ENCODE assay signal across 8 cellular contexts in the genomic region with DNA sequence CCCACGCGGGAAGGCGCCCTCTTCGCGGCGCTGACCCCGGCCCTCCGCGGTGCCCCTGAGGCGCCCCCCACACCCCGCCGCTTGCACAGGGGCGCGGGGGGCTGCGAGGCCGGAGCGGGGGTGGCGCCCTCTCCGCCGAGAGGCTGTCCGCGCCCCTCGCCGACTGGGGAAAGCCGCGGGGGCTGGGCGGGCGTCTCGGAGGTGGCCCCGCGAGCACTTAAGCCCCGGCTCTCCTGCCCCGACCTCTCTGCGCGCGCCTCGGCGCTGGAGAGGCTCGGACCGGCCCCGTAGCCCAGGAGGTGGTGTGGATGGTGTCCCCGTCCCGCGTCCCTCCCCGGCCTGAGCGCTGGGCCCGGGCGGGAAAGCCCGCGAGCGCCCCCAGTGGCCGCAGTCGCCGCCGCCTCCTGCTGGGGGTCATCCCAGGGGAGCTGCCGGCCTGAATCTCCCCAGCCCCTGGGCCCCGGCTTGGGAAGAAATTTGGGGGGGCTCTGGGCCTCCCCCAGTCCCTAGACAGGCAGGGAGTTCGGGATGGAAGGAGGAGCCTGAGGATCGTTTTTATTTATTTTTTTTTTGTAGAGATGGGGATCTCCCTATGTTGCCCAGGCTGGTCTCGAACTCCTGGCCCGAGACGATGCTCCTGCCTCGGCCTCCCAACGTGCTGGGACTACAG. TPM values are rescaled to one million over a fixed set of nuclear protein-coding genes. Genes with fewer than 3 reads are reported as not detected.
A peak's percentile ranks its signal among the peaks of the same experiment; 100 is the strongest.
DNase-seq lines count a peak whose midpoint lies in the region; ATAC-seq and TF ChIP-seq lines count a peak whose summit lies in the region.

No MANE protein-coding gene starts in this region.

- ATAC-seq in activated naive CD8-positive, alpha-beta T cell treated with anti-CD3 and anti-CD28 coated beads, Interleukin-2, amount 50 U/mL, for 24 hours, result peak; percentile 51
- ATAC-seq in psoas muscle (peak; percentile 55 to 77 (median 66)), HG02884 (IDR thresholded peaks at IDR 0.05; ENCODE audit: unreplicated experiment) (no peak)

- intact Hi-C loops in CD4-positive, alpha-beta memory T cell (cut with micrococcal nuclease), result loop anchor here (1.0 kb wide), 1 partner anchor 12 kb away; a partner anchor contains a TSS
- intact Hi-C loops in left ventricle myocardium inferior (cut with micrococcal nuclease), result no loop called here
- intact Hi-C loops in psoas muscle (cut with DNase I), result no loop called here

- POLR2A ChIA-PET in CD4-positive, alpha-beta memory T cell (lab: Charles Lee; ENCODE audit: partially characterized antibody), result interaction anchor here (0.7 to 2.1 kb wide), 3 partner anchors 12 to 22 kb away, joined by 3 to 16 read pairs (median 8); a partner anchor contains a TSS

- H3K27me3 ChIP-seq in CD4-positive, alpha-beta memory T cell (ENCODE audit: insufficient read depth, low read length), result peaks cover 47% of the 10 kb centered on the region
- no peaks in the 10 kb centered on the region for H3K27me3 ChIP-seq in HAP-1 (ENCODE audit: low read depth)
- H3K27me3 ChIP-seq in left ventricle myocardium inferior (ENCODE audit: low read depth), result no peaks in the 10 kb centered on the region
- peaks cover 0 to 11% (median 0%) of the 10 kb centered on the region in 3 donors for H3K27me3 ChIP-seq in psoas muscle (ENCODE audit: insufficient read depth in 3 of 3, low read length in 2 of 3)

- H3K9ac ChIP-seq in SK-N-MC (ENCODE audit: insufficient read length), result peak overlapping the region; percentile 99

- H3K4me3 ChIP-seq in CD4-positive, alpha-beta memory T cell (ENCODE audit: low read length in 2 of 2), result peak overlapping the region in 1 of 2 donors; percentile 44
- peak overlapping the region; percentile 87 for H3K4me3 ChIP-seq in HAP-1
- peak overlapping the region; percentile 98 for H3K4me3 ChIP-seq in SK-N-MC
- peak overlapping the region; percentile 77 for H3K4me3 ChIP-seq in left ventricle myocardium inferior
- H3K4me3 ChIP-seq in psoas muscle, result peak overlapping the region; percentile 81

- H3K4me1 ChIP-seq in CD4-positive, alpha-beta memory T cell (ENCODE audit: insufficient read depth, low read length), result peaks cover 32% of the 10 kb centered on the region
- H3K4me1 ChIP-seq in HAP-1 (peaks cover 8% of the 10 kb centered on the region), left ventricle myocardium inferior (peaks cover 70% of the 10 kb centered on the region), psoas muscle (peaks cover 11% of the 10 kb centered on the region)

- H3K9me3 ChIP-seq in CD4-positive, alpha-beta memory T cell (ENCODE audit: control insufficient read depth in 1 of 2, low read length in 2 of 2), result no peaks in the 10 kb centered on the region
- H3K9me3 ChIP-seq in HAP-1, result no peaks in the 10 kb centered on the region
- no peaks in the 10 kb centered on the region for H3K9me3 ChIP-seq in SK-N-MC (ENCODE audit: low read depth, low read length)
- H3K9me3 ChIP-seq in left ventricle myocardium inferior (replicated peaks), result no peaks in the 10 kb centered on the region
- no peaks in the 10 kb centered on the region for H3K9me3 ChIP-seq in psoas muscle

- peaks cover 8 to 17% (median 10%) of the 10 kb centered on the region in 4 donors for H3K4me1 Mint-ChIP-seq in CD4-positive, alpha-beta memory T cell
- H3K4me1 Mint-ChIP-seq in activated naive CD8-positive, alpha-beta T cell treated with anti-CD3 and anti-CD28 coated beads, Interleukin-2, amount 50 U/mL, for 24 hours, result peaks cover 19% of the 10 kb centered on the region

- no peaks in the 10 kb centered on the region for H3K9me3 Mint-ChIP-seq in CD4-positive, alpha-beta memory T cell
- no peaks in the 10 kb centered on the region for H3K9me3 Mint-ChIP-seq in activated naive CD8-positive, alpha-beta T cell treated with anti-CD3 and anti-CD28 coated beads, Interleukin-2, amount 50 U/mL, for 24 hours

- DNase-seq in CD4-positive, alpha-beta memory T cell, result peak in 4 of 5 donors; percentile 52 to 71 (median 54)
- peak; percentile 65 to 91 for DNase-seq in HAP-1 (ENCODE audit: low spot score in 2 of 2)
- DNase-seq in SK-N-MC (ENCODE audit: low read depth, low spot score), result no peak
- peak; percentile 86 for DNase-seq in activated naive CD8-positive, alpha-beta T cell treated with anti-CD3 and anti-CD28 coated beads, Interleukin-2, amount 50 U/mL, for 24 hours
- peak; percentile 82 for DNase-seq in left ventricle myocardium inferior
- peak; percentile 80 to 88 for DNase-seq in psoas muscle
- no peak for DNase-seq in NCI-H128 (lab: John Stamatoyannopoulos, UW; ENCODE audit: unreplicated experiment)

- no peak overlapping the region for H3K27ac ChIP-seq in CD4-positive, alpha-beta memory T cell (ENCODE audit: low read depth, low read length)
- H3K27ac ChIP-seq in SK-N-MC (peak overlapping the region; percentile 98), left ventricle myocardium inferior (replicated peaks) (peak overlapping the region; percentile 99), psoas muscle (peak overlapping the region; percentile 92)

- no peaks in the 10 kb centered on the region for H3K36me3 ChIP-seq in CD4-positive, alpha-beta memory T cell (ENCODE audit: insufficient read depth, low read length)
- peaks cover 17% of the 10 kb centered on the region for H3K36me3 ChIP-seq in HAP-1 (replicated peaks)
- H3K36me3 ChIP-seq in SK-N-MC (ENCODE audit: insufficient read depth, low read length), result no peaks in the 10 kb centered on the region
- no peaks in the 10 kb centered on the region for H3K36me3 ChIP-seq in left ventricle myocardium inferior
- no peaks in the 10 kb centered on the region for H3K36me3 ChIP-seq in psoas muscle (ENCODE audit: insufficient read depth in 1 of 2, low read depth in 1 of 2)

- H3K4me3 Mint-ChIP-seq in CD4-positive, alpha-beta memory T cell, result peak overlapping the region in 6 of 8 donors; percentile 5 to 69 (median 36)
- H3K4me3 Mint-ChIP-seq in activated naive CD8-positive, alpha-beta T cell treated with anti-CD3 and anti-CD28 coated beads, Interleukin-2, amount 50 U/mL, for 24 hours, result no peak overlapping the region

- CTCF ChIA-PET in CD4-positive, alpha-beta memory T cell (lab: Charles Lee; ENCODE audit: partially characterized antibody), result interaction anchor here (0.7 to 4.5 kb wide), 13 partner anchors 9 to 67 kb away, joined by 3 to 35 read pairs (median 5); a partner anchor contains a TSS

- peaks cover 28 to 29% of the 10 kb centered on the region in 2 donors for H3K27me3 Mint-ChIP-seq in CD4-positive, alpha-beta memory T cell
- peaks cover 49% of the 10 kb centered on the region for H3K27me3 Mint-ChIP-seq in activated naive CD8-positive, alpha-beta T cell treated with anti-CD3 and anti-CD28 coated beads, Interleukin-2, amount 50 U/mL, for 24 hours

- TF ChIP-seq CTCF in left ventricle myocardium inferior (IDR thresholded peaks at IDR 0.05; ENCODE audit: borderline replicate concordance) (peak; percentile 98), psoas muscle (IDR thresholded peaks at IDR 0.05) (peak; percentile 95)

- in situ Hi-C loops in HAP-1 (cut with MboI; ENCODE audit: low sequenced_read_pairs), result no loop called here

- H3K36me3 Mint-ChIP-seq in CD4-positive, alpha-beta memory T cell, result no peaks in the 10 kb centered on the region
- H3K36me3 Mint-ChIP-seq in activated naive CD8-positive, alpha-beta T cell treated with anti-CD3 and anti-CD28 coated beads, Interleukin-2, amount 50 U/mL, for 24 hours (ENCODE audit: low read depth), result no peaks in the 10 kb centered on the region

- H3K27ac Mint-ChIP-seq in CD4-positive, alpha-beta memory T cell, result peak overlapping the region in 1 of 7 donors; percentile 81
- H3K27ac Mint-ChIP-seq in activated naive CD8-positive, alpha-beta T cell treated with anti-CD3 and anti-CD28 coated beads, Interleukin-2, amount 50 U/mL, for 24 hours, result no peak overlapping the region

- WGBS in psoas muscle, 3 donors, result 2 to 4% (median 2%) methylated on average over 41 to 64 of the region's 64 CpGs

RNA-seq across cellular contexts. Expression of a gene that starts 1.9 kb away (rescaled TPM):
- total RNA-seq in CD4-positive, alpha-beta memory T cell, result not detected
- polyA plus RNA-seq in CD4-positive, alpha-beta memory T cell, result under 1 TPM in 1 of 2 donors, not detected in 1; 0.36 TPM
- 34.0 TPM for total RNA-seq in left ventricle myocardium inferior
- total RNA-seq in psoas muscle, result 10 to 100 TPM in 3 of 4 donors, 1 to 10 TPM in 1; 7.2 to 21.8 (median 12.6) TPM
- polyA plus RNA-seq in psoas muscle, result 10 to 100 TPM in 1 of 3 donors, 1 to 10 TPM in 2; 2.3 to 20.2 (median 5.4) TPM

RNA-seq across cellular contexts. Expression of a gene that starts 11.5 kb away (rescaled TPM):
- total RNA-seq in CD4-positive, alpha-beta memory T cell, result 10 to 100 TPM; 31.6 to 33.2 TPM
- polyA plus RNA-seq in CD4-positive, alpha-beta memory T cell, result 100 to 1,000 TPM; 212 to 309 TPM
- 14.5 TPM for total RNA-seq in left ventricle myocardium inferior
- 10 to 100 TPM in 1 of 4 donors, 1 to 10 TPM in 3; 2.9 to 12.4 (median 8.1) TPM for total RNA-seq in psoas muscle
- polyA plus RNA-seq in psoas muscle, result 10 to 100 TPM; 13.3 to 22.1 (median 17.1) TPM

RNA-seq across cellular contexts. Expression of a gene that starts 18.2 kb away (rescaled TPM):
- 1 to 10 TPM; 1.2 to 1.4 TPM for total RNA-seq in CD4-positive, alpha-beta memory T cell
- polyA plus RNA-seq in CD4-positive, alpha-beta memory T cell, result not detected
- total RNA-seq in left ventricle myocardium inferior (13.0 TPM), psoas muscle (1 to 10 TPM; 3.4 to 5.4 (median 4.6) TPM)
- polyA plus RNA-seq in psoas muscle, result 1 to 10 TPM; 1.3 to 3.0 (median 1.4) TPM

RNA-seq across cellular contexts. Expression of a gene that starts 19.9 kb away (rescaled TPM):
- total RNA-seq in CD4-positive, alpha-beta memory T cell, result not detected
- under 1 TPM in 1 of 2 donors, not detected in 1; 0.16 TPM for polyA plus RNA-seq in CD4-positive, alpha-beta memory T cell
- total RNA-seq in left ventricle myocardium inferior (160 TPM), psoas muscle (100 to 1,000 TPM in 2 of 4 donors, 10 to 100 TPM in 2; 13.9 to 249 (median 109) TPM)
- polyA plus RNA-seq in psoas muscle, result 100 to 1,000 TPM in 1 of 3 donors, 10 to 100 TPM in 2; 38.1 to 239 (median 58.5) TPM

RNA-seq across cellular contexts. Expression of a gene that starts 35.5 kb away (rescaled TPM):
- total RNA-seq in CD4-positive, alpha-beta memory T cell, result 1 to 10 TPM; 2.2 to 2.9 TPM
- under 1 TPM in 1 of 2 donors, not detected in 1; 0.50 TPM for polyA plus RNA-seq in CD4-positive, alpha-beta memory T cell
- total RNA-seq in left ventricle myocardium inferior (not detected), psoas muscle (not detected)
- polyA plus RNA-seq in psoas muscle, result under 1 TPM in 1 of 3 donors, not detected in 2; 0.03 TPM

Comparison
In these comparisons a context has a peak if more than half of its experiments do, and no peak if none do; other contexts are left out.
1. DNase-seq: peak in CD4-positive, alpha-beta memory T cell (4 of 5), HAP-1 (2 of 2), activated naive CD8-positive, alpha-beta T cell treated with anti-CD3 and anti-CD28 coated beads, Interleukin-2, amount 50 U/mL, for 24 hours (single experiment), left ventricle myocardium inferior (single experiment) and psoas muscle (2 of 2); none in SK-N-MC (single experiment) and NCI-H128 (single experiment).
2. RNA of a gene that starts 1.9 kb away (total RNA-seq): 34.0 TPM in left ventricle myocardium inferior (single experiment) and 7.2 to 21.8 TPM in psoas muscle; not detected in CD4-positive, alpha-beta memory T cell; every median in the first group is over 4 times any median in the second.